In the genomic region with DNA sequence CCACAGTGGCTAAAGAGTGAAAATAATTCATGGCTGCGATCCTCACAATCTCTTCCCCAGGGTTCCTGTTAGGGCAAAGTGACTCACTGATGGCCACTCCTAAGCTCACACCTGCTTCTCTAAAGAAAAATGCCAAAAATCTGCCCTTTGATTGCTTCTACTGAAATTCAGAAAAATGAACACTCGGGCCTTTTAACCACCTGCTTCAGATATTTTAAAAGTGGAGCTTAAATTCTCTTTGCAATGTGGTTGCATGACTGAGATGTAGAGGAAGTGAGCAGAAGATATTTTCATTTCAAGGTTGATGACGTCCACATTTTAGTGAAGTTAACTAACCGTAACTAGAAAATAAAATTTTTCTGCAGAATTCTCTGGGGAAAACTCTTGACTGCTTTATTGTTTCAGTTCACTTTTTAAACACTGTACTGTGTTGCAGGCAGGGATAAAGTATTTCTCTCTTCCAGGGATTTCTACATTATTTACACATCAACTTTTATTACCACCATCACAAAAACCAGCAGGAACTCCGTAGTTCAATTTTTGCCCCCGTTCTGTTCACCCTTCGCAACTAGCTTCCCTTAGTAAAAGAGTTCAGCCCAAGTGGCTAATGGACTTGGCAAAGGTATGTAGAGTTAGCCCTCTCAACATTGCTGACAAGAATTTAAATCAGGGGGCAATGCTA, we compare ENCODE assay signal across 8 cellular contexts. TPM values are rescaled to one million over a fixed set of nuclear protein-coding genes. Genes with fewer than 3 reads are reported as not detected.
DNase-seq lines count a peak whose midpoint lies in the region; ATAC-seq and TF ChIP-seq lines count a peak whose summit lies in the region.

No MANE protein-coding gene starts in this region.

- peaks cover 4% of the 10 kb centered on the region for H3K9me3 Mint-ChIP-seq in progenitor cell of endocrine pancreas (ENCODE audit: low read depth)

- H3K4me1 Mint-ChIP-seq in progenitor cell of endocrine pancreas (ENCODE audit: low read depth): peaks cover 3% of the 10 kb centered on the region

- H3K36me3 Mint-ChIP-seq in progenitor cell of endocrine pancreas (ENCODE audit: insufficient read depth): peaks cover 2% of the 10 kb centered on the region

- H3K27ac Mint-ChIP-seq in progenitor cell of endocrine pancreas: no peak overlapping the region

- H3K4me3 Mint-ChIP-seq in progenitor cell of endocrine pancreas (ENCODE audit: low read depth): no peak overlapping the region

- no peak for TF ChIP-seq CTCF in progenitor cell of endocrine pancreas (IDR thresholded peaks at IDR 0.05; ENCODE audit: unreplicated experiment)

- DNase-seq in GM03348 (ENCODE audit: low spot score) (peak; percentile 34), amniotic epithelial cell (ENCODE audit: low read depth) (peak; percentile 31), lung microvascular endothelial cell (ENCODE audit: low read depth in 2 of 2) (peak; percentile 25 to 28), activated gamma-delta T cell (lab: John Stamatoyannopoulos, UW) (no peak), progenitor cell of endocrine pancreas (ENCODE audit: low spot score, unreplicated experiment) (no peak), cortex of kidney (lab: John Stamatoyannopoulos, UW) (no peak)

- ATAC-seq in GM19467 (IDR thresholded peaks at IDR 0.05; ENCODE audit: unreplicated experiment) (peak; percentile 58), HG03457 (IDR thresholded peaks at IDR 0.05; ENCODE audit: unreplicated experiment) (peak; percentile 52)

- no peaks in the 10 kb centered on the region for H3K27me3 Mint-ChIP-seq in progenitor cell of endocrine pancreas

RNA-seq across cellular contexts. Expression of gene RAB30, which starts 8.5 kb away (rescaled TPM):
- total RNA-seq in lung microvascular endothelial cell: 6.9 and 8.9 TPM in 2 replicates
- 13.5 and 13.9 TPM in 2 replicates for total RNA-seq in progenitor cell of endocrine pancreas

Comparison
In these comparisons a context has a peak if more than half of its experiments do, and no peak if none do; other contexts are left out.
1. DNase-seq: peak in GM03348 (single experiment), amniotic epithelial cell (single experiment) and lung microvascular endothelial cell (2 of 2); none in activated gamma-delta T cell (single experiment), progenitor cell of endocrine pancreas (single experiment) and cortex of kidney (single experiment).